Comparison of ENCODE assay signal across 17 cellular contexts in the genomic region with DNA sequence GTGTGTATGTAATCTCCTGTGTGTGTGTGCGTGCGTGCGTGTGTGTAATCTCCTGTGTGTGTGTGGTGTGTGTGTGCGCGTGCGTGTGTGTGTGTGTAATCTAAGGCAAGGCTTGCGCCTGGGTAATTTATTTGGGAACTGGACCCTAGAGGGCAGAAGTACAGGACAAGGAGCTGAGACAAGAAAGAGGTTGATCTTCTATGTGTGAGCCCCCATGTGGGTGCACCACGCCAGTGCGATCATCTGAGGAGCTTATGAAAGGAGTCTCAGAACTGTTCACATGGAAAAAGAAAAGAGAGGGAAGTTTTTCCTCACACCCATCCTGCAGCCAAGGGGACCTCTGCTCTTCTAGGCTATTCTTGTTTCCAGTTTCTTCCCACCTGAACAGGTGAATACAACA.
A peak's percentile ranks its signal among the peaks of the same experiment; 100 is the strongest.
DNase-seq lines count a peak whose midpoint lies in the region; ATAC-seq, FAIRE-seq and TF ChIP-seq lines count a peak whose summit lies in the region.
"Had no signal": no experiment of that assay in that cellular context is flagged by ENCODE, and none has a peak within 500 bp of the region (broad histone marks: within the 10 kb centered on the region; RNA-seq: fewer than 3 reads in every experiment).

No MANE protein-coding gene starts in this region.

- intact Hi-C loops in Caco-2 (cut with micrococcal nuclease; ENCODE audit: unreplicated experiment) = no loop called here
- intact Hi-C loops in lower lobe of right lung (cut with DNase I) = no loop called here

- no peak for FAIRE-seq in HTR-8/SVneo (lab: Jason Lieb, UNC)

- no peak overlapping the region for H2BK120ac ChIP-seq in H9 (ENCODE audit: low read depth, low read length, poor library complexity, severe bottlenecking)

- DNase-seq in Caco-2 (peak; percentile 16 to 53), H9 (peak; percentile 65), RKO (ENCODE audit: low spot score) (peak; percentile 12), iPS-NIHi11 (ENCODE audit: low spot score) (peak; percentile 52), mesothelial cell of epicardium (ENCODE audit: low spot score in 2 of 2, unreplicated experiment in 2 of 2) (no peak), HTR-8/SVneo (ENCODE audit: insufficient read length, low spot score) (no peak), lower lobe of right lung (no peak)
- DNase-seq: activated CD4-positive, alpha-beta T cell treated with anti-CD3 and anti-CD28 coated beads for 4 hours; activated T-cell treated with anti-CD3 and anti-CD28 coated beads, Interleukin-2, amount 50 U/mL, for 24 hours; amniotic stem cell; colonic mucosa; esophagus squamous epithelium; HCEC 1CT; NCI-H2029; T-helper 17 cell had no signal

- H2AFZ ChIP-seq in H9 (ENCODE audit: low read length) = no peak overlapping the region

- no peak overlapping the region for H3K4me3 ChIP-seq in Caco-2 (ENCODE audit: low read depth, low read length)
- H3K4me3 ChIP-seq in lower lobe of right lung = no peak overlapping the region
- H3K4me3 ChIP-seq: colonic mucosa, esophagus squamous epithelium had no signal

- no peak overlapping the region for H2AK5ac ChIP-seq in H9 (ENCODE audit: insufficient read length, low read length)

- no peak overlapping the region for H2BK15ac ChIP-seq in H9 (ENCODE audit: low read depth, low read length)

- H3K27me3 ChIP-seq in Caco-2 (replicated peaks; ENCODE audit: control insufficient read depth, insufficient read depth, low read length) (no peaks in the 10 kb centered on the region), H9 (ENCODE audit: insufficient read depth, low read length) (no peaks in the 10 kb centered on the region), lower lobe of right lung (ENCODE audit: low read depth) (peaks cover 6% of the 10 kb centered on the region)
- H3K27me3 ChIP-seq: colonic mucosa had no signal

- no peak overlapping the region for H2BK20ac ChIP-seq in H9 (ENCODE audit: low read depth, low read length, poor library complexity, severe bottlenecking)

- no peaks in the 10 kb centered on the region for H4K20me1 ChIP-seq in H9 (ENCODE audit: control insufficient read depth, insufficient read depth, insufficient read length)

- H3K36me3 ChIP-seq in Caco-2 (ENCODE audit: control insufficient read depth, insufficient read depth, low read length) = no peaks in the 10 kb centered on the region
- H3K36me3 ChIP-seq in lower lobe of right lung = no peaks in the 10 kb centered on the region
- H3K36me3 ChIP-seq: colonic mucosa, esophagus squamous epithelium had no signal

- no peak overlapping the region for H3K18ac ChIP-seq in H9 (ENCODE audit: insufficient read length, low read depth, low read length)

- H3K36me3 Mint-ChIP-seq in Caco-2 (ENCODE audit: insufficient read depth, unreplicated experiment) (peaks cover 5% of the 10 kb centered on the region), H9 (ENCODE audit: insufficient read depth in 1 of 3, low read depth in 3 of 3) (peaks cover 0 to 8% (median 1%) of the 10 kb centered on the region in 3 experiments; a peak in 3 of 7 replicates), mesothelial cell of epicardium (no peaks in the 10 kb centered on the region)

- no peak overlapping the region for H3T11ph ChIP-seq in H9 (ENCODE audit: low read length)

- H3K4me1 ChIP-seq in Caco-2 = peaks cover 16% of the 10 kb centered on the region
- 0 out of 2 replicates have a peak, but pooled peaks cover 2% of the 10 kb centered on the region for H3K4me1 ChIP-seq in H9 (ENCODE audit: insufficient read depth, low read length)
- no peaks in the 10 kb centered on the region for H3K4me1 ChIP-seq in lower lobe of right lung
- H3K4me1 ChIP-seq: colonic mucosa, esophagus squamous epithelium had no signal

- no peak overlapping the region for H3K4me2 ChIP-seq in H9 (ENCODE audit: insufficient read depth, insufficient read length, low read length)

- H3K27ac Mint-ChIP-seq in Caco-2 (ENCODE audit: unreplicated experiment) = no peak overlapping the region
- peak overlapping the region in 1 of 3 experiments; percentile 36; a peak in 2 of 7 replicates for H3K27ac Mint-ChIP-seq in H9
- no peak overlapping the region for H3K27ac Mint-ChIP-seq in mesothelial cell of epicardium
- H3K27ac Mint-ChIP-seq: activated T-cell treated with anti-CD3 and anti-CD28 coated beads, Interleukin-2, amount 50 U/mL, for 24 hours; T-helper 17 cell had no signal

- no peaks in the 10 kb centered on the region for H3K79me2 ChIP-seq in H9 (ENCODE audit: insufficient read depth, low read length)

- POLR2A ChIA-PET in Caco-2 (lab: Charles Lee) = interaction anchor here (0.6 kb wide), 1 partner anchor 19 kb away, joined by 3 read pairs; no protein-coding TSS in a partner anchor

- no peaks in the 10 kb centered on the region for H3K79me1 ChIP-seq in H9 (ENCODE audit: insufficient read depth, low read depth, low read length, poor library complexity, severe bottlenecking)

- peaks cover 2% of the 10 kb centered on the region for H3K27me3 Mint-ChIP-seq in Caco-2 (ENCODE audit: insufficient read depth, unreplicated experiment)
- H3K27me3 Mint-ChIP-seq in H9 (ENCODE audit: low read depth) = no peaks in the 10 kb centered on the region; the same call in 1 of the 2 replicates
- H3K27me3 Mint-ChIP-seq in mesothelial cell of epicardium (ENCODE audit: low read depth) = peaks cover 12% of the 10 kb centered on the region

- CTCF ChIA-PET in Caco-2 (lab: Charles Lee) = interaction anchor here (0.6 kb wide), 2 partner anchors 33 to 443 kb away, joined by 3 read pairs; no protein-coding TSS in a partner anchor

- no peak overlapping the region for H3K23ac ChIP-seq in H9 (ENCODE audit: insufficient read length, low read depth, low read length)

- H3K9ac ChIP-seq in H9 (ENCODE audit: extremely low read depth, insufficient read length, low read length) = no peak overlapping the region

- ATAC-seq in GM21360 (IDR thresholded peaks at IDR 0.05; ENCODE audit: unreplicated experiment) (no peak), lower lobe of right lung (no peak)
- ATAC-seq: T-helper 17 cell had no signal

- H3K4me3 Mint-ChIP-seq in Caco-2 (ENCODE audit: unreplicated experiment) (no peak overlapping the region), H9 (peak overlapping the region in 1 of 2 experiments; percentile 7; a peak in 2 of 5 replicates), mesothelial cell of epicardium (no peak overlapping the region)
- H3K4me3 Mint-ChIP-seq: activated T-cell treated with anti-CD3 and anti-CD28 coated beads, Interleukin-2, amount 50 U/mL, for 24 hours; CD14-positive monocyte; T-helper 17 cell had no signal

- H3K14ac ChIP-seq in H9 (ENCODE audit: insufficient read depth, low read length) = no peak overlapping the region

- no peak overlapping the region for H4K5ac ChIP-seq in H9 (ENCODE audit: insufficient read length, low read depth, low read length)

- no CpG with 5 or more reads among the region's 9 CpGs for WGBS in H9 (ENCODE audit: extremely low coverage, insufficient read length, low lambda C conversion rate)

- H3K9me3 ChIP-seq in Caco-2 (no peaks in the 10 kb centered on the region; the same call in 1 of the 2 replicates), H9 (ENCODE audit: control insufficient read depth, low read depth, low read length) (no peaks in the 10 kb centered on the region), lower lobe of right lung (no peaks in the 10 kb centered on the region)
- H3K9me3 ChIP-seq: colonic mucosa, esophagus squamous epithelium had no signal

- TF ChIP-seq CTCF in Caco-2 (IDR thresholded peaks at IDR 0.05; ENCODE audit: insufficient read depth in 1 of 2, low read depth in 1 of 2, low read length in 1 of 2, severe bottlenecking in 1 of 2, unreplicated experiment in 1 of 2) (peak; percentile 24 to 41), H9 (conservative IDR thresholded peaks at IDR 0.05) (peak; percentile 64), mesothelial cell of epicardium (IDR thresholded peaks at IDR 0.05; ENCODE audit: unreplicated experiment) (no peak), lower lobe of right lung (IDR thresholded peaks at IDR 0.05) (no peak)

- H3K56ac ChIP-seq in H9 (ENCODE audit: insufficient read length, low read depth, low read length) = no peak overlapping the region

- H2BK12ac ChIP-seq in H9 (ENCODE audit: insufficient read length, low read depth, low read length) = no peak overlapping the region

- no peak overlapping the region for H4K91ac ChIP-seq in H9 (ENCODE audit: insufficient read length, low read depth, low read length)

- no peak overlapping the region for H2BK5ac ChIP-seq in H9 (ENCODE audit: insufficient read length, low read length)

- no peak overlapping the region for H4K8ac ChIP-seq in H9 (replicated peaks; ENCODE audit: insufficient read length, low read depth, low read length)

- H3K9me3 Mint-ChIP-seq in Caco-2 (ENCODE audit: unreplicated experiment) (peaks cover 27% of the 10 kb centered on the region), H9 (peaks cover 9 to 15% of the 10 kb centered on the region in 2 experiments; a peak in 4 of 5 replicates), mesothelial cell of epicardium (no peaks in the 10 kb centered on the region)
- H3K9me3 Mint-ChIP-seq: activated T-cell treated with anti-CD3 and anti-CD28 coated beads, Interleukin-2, amount 50 U/mL, for 24 hours had no signal

- H3K4me1 Mint-ChIP-seq in Caco-2 (ENCODE audit: low read depth, unreplicated experiment) (peaks cover 11% of the 10 kb centered on the region), H9 (peaks cover 38 to 53% of the 10 kb centered on the region in 2 experiments), mesothelial cell of epicardium (peaks cover 18% of the 10 kb centered on the region)

- H3K23me2 ChIP-seq in H9 (ENCODE audit: insufficient read length, low read depth, low read length, poor library complexity, severe bottlenecking) = no peaks in the 10 kb centered on the region

- no TSS peak for BruUV-seq in Caco-2 (replicated peaks; lab: Mats Ljungman, UMichigan)

- H3K27ac ChIP-seq in H9 (ENCODE audit: insufficient read length, low read depth, low read length) (no peak overlapping the region), lower lobe of right lung (no peak overlapping the region)
- H3K27ac ChIP-seq: colonic mucosa, esophagus squamous epithelium had no signal

- H3K4ac ChIP-seq in H9 (ENCODE audit: low read depth, low read length) = no peak overlapping the region

Comparison
In these comparisons a context has a peak if more than half of its experiments do, and no peak if none do; other contexts are left out.
1. DNase-seq: peak in Caco-2 (2 of 2), H9 (single experiment), RKO (single experiment) and iPS-NIHi11 (single experiment); none in mesothelial cell of epicardium (0 of 2), HTR-8/SVneo (single experiment) and lower lobe of right lung (single experiment).
2. CTCF ChIP-seq: peak in Caco-2 (2 of 2) and H9 (single experiment); none in mesothelial cell of epicardium (single experiment) and lower lobe of right lung (single experiment).